In the genomic region with DNA sequence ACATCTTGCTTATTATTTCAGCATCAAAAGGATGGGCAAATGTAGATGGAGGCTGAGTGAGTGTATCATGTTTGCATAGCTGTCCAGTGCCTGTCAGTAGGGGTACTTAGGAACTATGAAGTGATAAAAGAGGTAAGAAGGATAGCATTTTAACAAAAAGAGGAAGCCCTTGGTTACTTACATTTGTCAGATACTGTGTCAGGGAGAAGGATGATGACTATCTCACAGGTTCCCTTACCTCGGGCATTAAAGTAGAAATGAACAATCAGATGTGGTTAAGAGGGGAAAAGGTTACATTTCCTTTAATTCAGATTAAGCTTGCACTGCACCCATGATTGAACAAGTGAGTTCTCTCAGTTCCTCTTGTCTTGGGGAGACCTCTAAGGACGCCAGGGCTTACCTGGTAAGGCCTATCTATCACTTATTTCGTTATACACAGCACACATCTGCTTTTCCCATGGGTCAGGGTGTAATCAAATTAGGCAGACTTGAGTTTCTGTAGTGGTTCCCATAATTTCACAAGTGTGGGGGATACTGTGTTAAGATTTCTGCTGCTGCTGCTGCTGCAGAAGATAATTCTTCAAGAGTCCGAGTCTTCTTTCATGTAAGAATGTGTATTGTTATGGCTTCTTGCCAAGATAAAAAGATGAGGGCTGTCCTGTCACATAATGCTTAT, we compare ENCODE assay signal across 2 cellular contexts.
TF ChIP-seq lines count a peak whose summit lies in the region.

No MANE protein-coding gene starts in this region.

TF ChIP-seq in HCT116, 20 proteins besides CTCF, POLR2A, EP300 and RAD21:
- TF ChIP-seq YY1 (IDR thresholded peaks at IDR 0.05; ENCODE audit: extremely low read depth, insufficient replicate concordance, low read depth, low read length) (no peak), SIN3A (IDR thresholded peaks at IDR 0.05; ENCODE audit: low read depth) (no peak), FOSL1 (IDR thresholded peaks at IDR 0.05; ENCODE audit: low read depth) (no peak)

TF ChIP-seq in K562, 482 proteins besides CTCF, POLR2A, EP300 and RAD21 (continues in another document):
- TF ChIP-seq RCOR1 (IDR thresholded peaks at IDR 0.05; ENCODE audit: borderline replicate concordance in 1 of 2, low read depth in 2 of 2, low read length in 2 of 2) (peak in 1 of 2 experiments; percentile 64; a peak in 3 of 4 replicates), CCNT2 (IDR thresholded peaks at IDR 0.05; ENCODE audit: borderline replicate concordance, extremely low read depth, insufficient read length, low read depth, low read length) (peak; percentile 22), CBFA2T3 (IDR thresholded peaks at IDR 0.05) (peak; percentile 91), SRF (CRISPR knock-in tag; IDR thresholded peaks at IDR 0.05) (no peak), CXXC5 (CRISPR knock-in tag; IDR thresholded peaks at IDR 0.05) (peak; percentile 35; the same call in 1 of the 2 replicates), SPI1 (IDR thresholded peaks at IDR 0.05; ENCODE audit: borderline replicate concordance, low read depth, low read length) (peak; percentile 95), KDM1A (IDR thresholded peaks at IDR 0.05) (peak; percentile 76 to 79), DPF2 (IDR thresholded peaks at IDR 0.05) (peak; percentile 61; the same call in 1 of the 2 replicates), HDAC1 (IDR thresholded peaks at IDR 0.05) (peak in 1 of 2 experiments; percentile 30; a peak in 1 of 4 replicates), POLR2AphosphoS5 (IDR thresholded peaks at IDR 0.05; ENCODE audit: control insufficient read depth, insufficient read depth, low read depth, low read length) (peak; percentile 53; the same call in 1 of the 2 replicates), TEAD4 (IDR thresholded peaks at IDR 0.05; ENCODE audit: low read length) (peak; percentile 65), TEAD4 (CRISPR knock-in tag; IDR thresholded peaks at IDR 0.05; ENCODE audit: borderline replicate concordance) (no peak), MEIS2 (IDR thresholded peaks at IDR 0.05; ENCODE audit: partially characterized antibody) (peak; percentile 92), ATF7 (IDR thresholded peaks at IDR 0.05) (peak; percentile 15), MTA1 (IDR thresholded peaks at IDR 0.05; ENCODE audit: borderline replicate concordance) (peak; percentile 60; the same call in 1 of the 2 replicates), FOXA1 (IDR thresholded peaks at IDR 0.05; ENCODE audit: borderline replicate concordance) (peak; percentile 35; the same call in 1 of the 2 replicates), SETDB1 (IDR thresholded peaks at IDR 0.05; ENCODE audit: low read length) (no peak), GATA2 (CRISPR knock-in tag; IDR thresholded peaks at IDR 0.05) (0 out of 2 replicates have a peak, but pooled peaks have one; percentile 19), STAT5A (IDR thresholded peaks at IDR 0.05; ENCODE audit: borderline replicate concordance, low read length) (0 out of 2 replicates have a peak, but pooled peaks have one; percentile 48), DMBX1 (CRISPR knock-in tag; IDR thresholded peaks at IDR 0.05; ENCODE audit: borderline replicate concordance) (no peak), FOXA3 (CRISPR knock-in tag; conservative IDR thresholded peaks at IDR 0.05 in 1 of 2, IDR thresholded peaks at IDR 0.05 in 1 of 2) (peak; percentile 93 to 97), KLF16 (IDR thresholded peaks at IDR 0.05) (peak; percentile 52; the same call in 1 of the 2 replicates), TCF3 (CRISPR knock-in tag; IDR thresholded peaks at IDR 0.05) (peak; percentile 67), ELF2 (CRISPR knock-in tag; IDR thresholded peaks at IDR 0.05) (no peak)
- TF ChIP-seq, protein P1, sequence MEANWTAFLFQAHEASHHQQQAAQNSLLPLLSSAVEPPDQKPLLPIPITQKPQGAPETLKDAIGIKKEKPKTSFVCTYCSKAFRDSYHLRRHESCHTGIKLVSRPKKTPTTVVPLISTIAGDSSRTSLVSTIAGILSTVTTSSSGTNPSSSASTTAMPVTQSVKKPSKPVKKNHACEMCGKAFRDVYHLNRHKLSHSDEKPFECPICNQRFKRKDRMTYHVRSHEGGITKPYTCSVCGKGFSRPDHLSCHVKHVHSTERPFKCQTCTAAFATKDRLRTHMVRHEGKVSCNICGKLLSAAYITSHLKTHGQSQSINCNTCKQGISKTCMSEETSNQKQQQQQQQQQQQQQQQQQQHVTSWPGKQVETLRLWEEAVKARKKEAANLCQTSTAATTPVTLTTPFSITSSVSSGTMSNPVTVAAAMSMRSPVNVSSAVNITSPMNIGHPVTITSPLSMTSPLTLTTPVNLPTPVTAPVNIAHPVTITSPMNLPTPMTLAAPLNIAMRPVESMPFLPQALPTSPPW (CRISPR knock-in tag; IDR thresholded peaks at IDR 0.05): no peak
- TF ChIP-seq, protein P2, sequence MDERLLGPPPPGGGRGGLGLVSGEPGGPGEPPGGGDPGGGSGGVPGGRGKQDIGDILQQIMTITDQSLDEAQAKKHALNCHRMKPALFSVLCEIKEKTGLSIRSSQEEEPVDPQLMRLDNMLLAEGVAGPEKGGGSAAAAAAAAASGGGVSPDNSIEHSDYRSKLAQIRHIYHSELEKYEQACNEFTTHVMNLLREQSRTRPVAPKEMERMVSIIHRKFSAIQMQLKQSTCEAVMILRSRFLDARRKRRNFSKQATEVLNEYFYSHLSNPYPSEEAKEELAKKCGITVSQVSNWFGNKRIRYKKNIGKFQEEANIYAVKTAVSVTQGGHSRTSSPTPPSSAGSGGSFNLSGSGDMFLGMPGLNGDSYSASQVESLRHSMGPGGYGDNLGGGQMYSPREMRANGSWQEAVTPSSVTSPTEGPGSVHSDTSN (CRISPR knock-in tag; IDR thresholded peaks at IDR 0.05; ENCODE audit: low read depth): no peak
- TF ChIP-seq, protein P2 (tag; conservative IDR thresholded peaks at IDR 0.05; ENCODE audit: low read depth): peak; percentile 76
- TF ChIP-seq, protein P3, sequence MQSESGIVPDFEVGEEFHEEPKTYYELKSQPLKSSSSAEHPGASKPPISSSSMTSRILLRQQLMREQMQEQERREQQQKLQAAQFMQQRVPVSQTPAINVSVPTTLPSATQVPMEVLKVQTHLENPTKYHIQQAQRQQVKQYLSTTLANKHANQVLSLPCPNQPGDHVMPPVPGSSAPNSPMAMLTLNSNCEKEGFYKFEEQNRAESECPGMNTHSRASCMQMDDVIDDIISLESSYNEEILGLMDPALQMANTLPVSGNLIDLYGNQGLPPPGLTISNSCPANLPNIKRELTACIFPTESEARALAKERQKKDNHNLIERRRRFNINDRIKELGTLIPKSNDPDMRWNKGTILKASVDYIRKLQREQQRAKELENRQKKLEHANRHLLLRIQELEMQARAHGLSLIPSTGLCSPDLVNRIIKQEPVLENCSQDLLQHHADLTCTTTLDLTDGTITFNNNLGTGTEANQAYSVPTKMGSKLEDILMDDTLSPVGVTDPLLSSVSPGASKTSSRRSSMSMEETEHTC (IDR thresholded peaks at IDR 0.05): 0 out of 2 replicates have a peak, but pooled peaks have one; percentile 9
- TF ChIP-seq, protein P4, sequence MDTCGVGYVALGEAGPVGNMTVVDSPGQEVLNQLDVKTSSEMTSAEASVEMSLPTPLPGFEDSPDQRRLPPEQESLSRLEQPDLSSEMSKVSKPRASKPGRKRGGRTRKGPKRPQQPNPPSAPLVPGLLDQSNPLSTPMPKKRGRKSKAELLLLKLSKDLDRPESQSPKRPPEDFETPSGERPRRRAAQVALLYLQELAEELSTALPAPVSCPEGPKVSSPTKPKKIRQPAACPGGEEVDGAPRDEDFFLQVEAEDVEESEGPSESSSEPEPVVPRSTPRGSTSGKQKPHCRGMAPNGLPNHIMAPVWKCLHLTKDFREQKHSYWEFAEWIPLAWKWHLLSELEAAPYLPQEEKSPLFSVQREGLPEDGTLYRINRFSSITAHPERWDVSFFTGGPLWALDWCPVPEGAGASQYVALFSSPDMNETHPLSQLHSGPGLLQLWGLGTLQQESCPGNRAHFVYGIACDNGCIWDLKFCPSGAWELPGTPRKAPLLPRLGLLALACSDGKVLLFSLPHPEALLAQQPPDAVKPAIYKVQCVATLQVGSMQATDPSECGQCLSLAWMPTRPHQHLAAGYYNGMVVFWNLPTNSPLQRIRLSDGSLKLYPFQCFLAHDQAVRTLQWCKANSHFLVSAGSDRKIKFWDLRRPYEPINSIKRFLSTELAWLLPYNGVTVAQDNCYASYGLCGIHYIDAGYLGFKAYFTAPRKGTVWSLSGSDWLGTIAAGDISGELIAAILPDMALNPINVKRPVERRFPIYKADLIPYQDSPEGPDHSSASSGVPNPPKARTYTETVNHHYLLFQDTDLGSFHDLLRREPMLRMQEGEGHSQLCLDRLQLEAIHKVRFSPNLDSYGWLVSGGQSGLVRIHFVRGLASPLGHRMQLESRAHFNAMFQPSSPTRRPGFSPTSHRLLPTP (IDR thresholded peaks at IDR 0.05; ENCODE audit: borderline replicate concordance, extremely low read depth, insufficient read length): no peak
- TF ChIP-seq, protein P5, sequence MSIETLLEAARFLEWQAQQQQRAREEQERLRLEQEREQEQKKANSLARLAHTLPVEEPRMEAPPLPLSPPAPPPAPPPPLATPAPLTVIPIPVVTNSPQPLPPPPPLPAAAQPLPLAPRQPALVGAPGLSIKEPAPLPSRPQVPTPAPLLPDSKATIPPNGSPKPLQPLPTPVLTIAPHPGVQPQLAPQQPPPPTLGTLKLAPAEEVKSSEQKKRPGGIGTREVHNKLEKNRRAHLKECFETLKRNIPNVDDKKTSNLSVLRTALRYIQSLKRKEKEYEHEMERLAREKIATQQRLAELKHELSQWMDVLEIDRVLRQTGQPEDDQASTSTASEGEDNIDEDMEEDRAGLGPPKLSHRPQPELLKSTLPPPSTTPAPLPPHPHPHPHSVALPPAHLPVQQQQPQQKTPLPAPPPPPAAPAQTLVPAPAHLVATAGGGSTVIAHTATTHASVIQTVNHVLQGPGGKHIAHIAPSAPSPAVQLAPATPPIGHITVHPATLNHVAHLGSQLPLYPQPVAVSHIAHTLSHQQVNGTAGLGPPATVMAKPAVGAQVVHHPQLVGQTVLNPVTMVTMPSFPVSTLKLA (conservative IDR thresholded peaks at IDR 0.05): 0 out of 4 replicates have a peak, but pooled peaks of 1 of the 2 experiments have one; percentile 28
- TF ChIP-seq, protein P6, sequence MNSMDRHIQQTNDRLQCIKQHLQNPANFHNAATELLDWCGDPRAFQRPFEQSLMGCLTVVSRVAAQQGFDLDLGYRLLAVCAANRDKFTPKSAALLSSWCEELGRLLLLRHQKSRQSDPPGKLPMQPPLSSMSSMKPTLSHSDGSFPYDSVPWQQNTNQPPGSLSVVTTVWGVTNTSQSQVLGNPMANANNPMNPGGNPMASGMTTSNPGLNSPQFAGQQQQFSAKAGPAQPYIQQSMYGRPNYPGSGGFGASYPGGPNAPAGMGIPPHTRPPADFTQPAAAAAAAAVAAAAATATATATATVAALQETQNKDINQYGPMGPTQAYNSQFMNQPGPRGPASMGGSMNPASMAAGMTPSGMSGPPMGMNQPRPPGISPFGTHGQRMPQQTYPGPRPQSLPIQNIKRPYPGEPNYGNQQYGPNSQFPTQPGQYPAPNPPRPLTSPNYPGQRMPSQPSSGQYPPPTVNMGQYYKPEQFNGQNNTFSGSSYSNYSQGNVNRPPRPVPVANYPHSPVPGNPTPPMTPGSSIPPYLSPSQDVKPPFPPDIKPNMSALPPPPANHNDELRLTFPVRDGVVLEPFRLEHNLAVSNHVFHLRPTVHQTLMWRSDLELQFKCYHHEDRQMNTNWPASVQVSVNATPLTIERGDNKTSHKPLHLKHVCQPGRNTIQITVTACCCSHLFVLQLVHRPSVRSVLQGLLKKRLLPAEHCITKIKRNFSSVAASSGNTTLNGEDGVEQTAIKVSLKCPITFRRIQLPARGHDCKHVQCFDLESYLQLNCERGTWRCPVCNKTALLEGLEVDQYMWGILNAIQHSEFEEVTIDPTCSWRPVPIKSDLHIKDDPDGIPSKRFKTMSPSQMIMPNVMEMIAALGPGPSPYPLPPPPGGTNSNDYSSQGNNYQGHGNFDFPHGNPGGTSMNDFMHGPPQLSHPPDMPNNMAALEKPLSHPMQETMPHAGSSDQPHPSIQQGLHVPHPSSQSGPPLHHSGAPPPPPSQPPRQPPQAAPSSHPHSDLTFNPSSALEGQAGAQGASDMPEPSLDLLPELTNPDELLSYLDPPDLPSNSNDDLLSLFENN (IDR thresholded peaks at IDR 0.05; ENCODE audit: low read depth in 2 of 2, low read length in 2 of 2): no peak
- TF ChIP-seq, protein P7, sequence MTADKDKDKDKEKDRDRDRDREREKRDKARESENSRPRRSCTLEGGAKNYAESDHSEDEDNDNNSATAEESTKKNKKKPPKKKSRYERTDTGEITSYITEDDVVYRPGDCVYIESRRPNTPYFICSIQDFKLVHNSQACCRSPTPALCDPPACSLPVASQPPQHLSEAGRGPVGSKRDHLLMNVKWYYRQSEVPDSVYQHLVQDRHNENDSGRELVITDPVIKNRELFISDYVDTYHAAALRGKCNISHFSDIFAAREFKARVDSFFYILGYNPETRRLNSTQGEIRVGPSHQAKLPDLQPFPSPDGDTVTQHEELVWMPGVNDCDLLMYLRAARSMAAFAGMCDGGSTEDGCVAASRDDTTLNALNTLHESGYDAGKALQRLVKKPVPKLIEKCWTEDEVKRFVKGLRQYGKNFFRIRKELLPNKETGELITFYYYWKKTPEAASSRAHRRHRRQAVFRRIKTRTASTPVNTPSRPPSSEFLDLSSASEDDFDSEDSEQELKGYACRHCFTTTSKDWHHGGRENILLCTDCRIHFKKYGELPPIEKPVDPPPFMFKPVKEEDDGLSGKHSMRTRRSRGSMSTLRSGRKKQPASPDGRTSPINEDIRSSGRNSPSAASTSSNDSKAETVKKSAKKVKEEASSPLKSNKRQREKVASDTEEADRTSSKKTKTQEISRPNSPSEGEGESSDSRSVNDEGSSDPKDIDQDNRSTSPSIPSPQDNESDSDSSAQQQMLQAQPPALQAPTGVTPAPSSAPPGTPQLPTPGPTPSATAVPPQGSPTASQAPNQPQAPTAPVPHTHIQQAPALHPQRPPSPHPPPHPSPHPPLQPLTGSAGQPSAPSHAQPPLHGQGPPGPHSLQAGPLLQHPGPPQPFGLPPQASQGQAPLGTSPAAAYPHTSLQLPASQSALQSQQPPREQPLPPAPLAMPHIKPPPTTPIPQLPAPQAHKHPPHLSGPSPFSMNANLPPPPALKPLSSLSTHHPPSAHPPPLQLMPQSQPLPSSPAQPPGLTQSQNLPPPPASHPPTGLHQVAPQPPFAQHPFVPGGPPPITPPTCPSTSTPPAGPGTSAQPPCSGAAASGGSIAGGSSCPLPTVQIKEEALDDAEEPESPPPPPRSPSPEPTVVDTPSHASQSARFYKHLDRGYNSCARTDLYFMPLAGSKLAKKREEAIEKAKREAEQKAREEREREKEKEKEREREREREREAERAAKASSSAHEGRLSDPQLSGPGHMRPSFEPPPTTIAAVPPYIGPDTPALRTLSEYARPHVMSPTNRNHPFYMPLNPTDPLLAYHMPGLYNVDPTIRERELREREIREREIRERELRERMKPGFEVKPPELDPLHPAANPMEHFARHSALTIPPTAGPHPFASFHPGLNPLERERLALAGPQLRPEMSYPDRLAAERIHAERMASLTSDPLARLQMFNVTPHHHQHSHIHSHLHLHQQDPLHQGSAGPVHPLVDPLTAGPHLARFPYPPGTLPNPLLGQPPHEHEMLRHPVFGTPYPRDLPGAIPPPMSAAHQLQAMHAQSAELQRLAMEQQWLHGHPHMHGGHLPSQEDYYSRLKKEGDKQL (CRISPR knock-in tag; IDR thresholded peaks at IDR 0.05; ENCODE audit: borderline replicate concordance): no peak
